Comparison of ENCODE assay signal across 7 cellular contexts in genomic region chr3:129942296-129942695, GRCh38. TPM values are rescaled to one million over a fixed set of nuclear protein-coding genes. Genes with fewer than 3 reads are reported as not detected.
A peak's percentile ranks its signal among the peaks of the same experiment; 100 is the strongest.
DNase-seq lines count a peak whose midpoint lies in the region; ATAC-seq and TF ChIP-seq lines count a peak whose summit lies in the region.

No MANE protein-coding gene starts in this region.

- no peaks in the 10 kb centered on the region for H3K9me3 Mint-ChIP-seq in activated T-cell treated with anti-CD3 and anti-CD28 coated beads, Interleukin-2, amount 50 U/mL, for 24 hours
- peaks cover 3% of the 10 kb centered on the region for H3K9me3 Mint-ChIP-seq in neural crest cell

- H3K4me3 ChIP-seq in GM12865 (ENCODE audit: low read depth, low read length) (no peak overlapping the region), foreskin fibroblast (ENCODE audit: low read depth in 1 of 2, low read length in 2 of 2) (no peak overlapping the region)

- peak; percentile 67 for TF ChIP-seq CTCF in GM12865 (IDR thresholded peaks at IDR 0.05; ENCODE audit: insufficient read depth, low read depth, low read length, missing control alignments)
- peak; percentile 71 for TF ChIP-seq CTCF in foreskin fibroblast (IDR thresholded peaks at IDR 0.05; ENCODE audit: low read depth, low read length)
- TF ChIP-seq CTCF in neural crest cell (conservative IDR thresholded peaks at IDR 0.05): peak; percentile 82

- no peaks in the 10 kb centered on the region for H3K4me1 Mint-ChIP-seq in activated T-cell treated with anti-CD3 and anti-CD28 coated beads, Interleukin-2, amount 50 U/mL, for 24 hours (ENCODE audit: low read depth)
- H3K4me1 Mint-ChIP-seq in neural crest cell: peaks cover 11% of the 10 kb centered on the region

- H3K36me3 Mint-ChIP-seq in activated T-cell treated with anti-CD3 and anti-CD28 coated beads, Interleukin-2, amount 50 U/mL, for 24 hours (ENCODE audit: low read depth): no peaks in the 10 kb centered on the region
- H3K36me3 Mint-ChIP-seq in neural crest cell (ENCODE audit: low read depth): no peaks in the 10 kb centered on the region

- no peak overlapping the region for H3K4me3 Mint-ChIP-seq in activated T-cell treated with anti-CD3 and anti-CD28 coated beads, Interleukin-2, amount 50 U/mL, for 24 hours
- no peak overlapping the region for H3K4me3 Mint-ChIP-seq in neural crest cell

- H3K27ac Mint-ChIP-seq in activated T-cell treated with anti-CD3 and anti-CD28 coated beads, Interleukin-2, amount 50 U/mL, for 24 hours: no peak overlapping the region
- H3K27ac Mint-ChIP-seq in neural crest cell (ENCODE audit: unreplicated experiment): no peak overlapping the region

- DNase-seq in GM12865 (ENCODE audit: low read depth): peak; percentile 65
- peak; percentile 34 for DNase-seq in NCI-H69 (lab: John Stamatoyannopoulos, UW)
- DNase-seq in activated T-cell treated with anti-CD3 and anti-CD28 coated beads, Interleukin-2, amount 50 U/mL, for 24 hours: peak; percentile 53
- DNase-seq in foreskin fibroblast: peak; percentile 25 to 76
- DNase-seq in neural crest cell (ENCODE audit: low read depth, low spot score): peak; percentile 82

- peak; percentile 54 for ATAC-seq in HG03135 (IDR thresholded peaks at IDR 0.05; ENCODE audit: unreplicated experiment)
- no peak for ATAC-seq in GM18517 (IDR thresholded peaks at IDR 0.05; ENCODE audit: unreplicated experiment)

- H3K27me3 Mint-ChIP-seq in activated T-cell treated with anti-CD3 and anti-CD28 coated beads, Interleukin-2, amount 50 U/mL, for 24 hours: peaks cover 14% of the 10 kb centered on the region
- H3K27me3 Mint-ChIP-seq in neural crest cell (ENCODE audit: low read depth): peaks cover 7% of the 10 kb centered on the region

RNA-seq across cellular contexts. Expression of gene TRH, which starts 32.2 kb away (rescaled TPM):
- 0.36 and 0.61 TPM in 2 replicates for total RNA-seq in neural crest cell

RNA-seq across cellular contexts. Expression of gene TMCC1, which starts 48.8 kb away (rescaled TPM):
- total RNA-seq in neural crest cell: 35.4 and 36.9 TPM in 2 replicates
